1 cellular context compared by ENCODE assay signal in the genomic region with DNA sequence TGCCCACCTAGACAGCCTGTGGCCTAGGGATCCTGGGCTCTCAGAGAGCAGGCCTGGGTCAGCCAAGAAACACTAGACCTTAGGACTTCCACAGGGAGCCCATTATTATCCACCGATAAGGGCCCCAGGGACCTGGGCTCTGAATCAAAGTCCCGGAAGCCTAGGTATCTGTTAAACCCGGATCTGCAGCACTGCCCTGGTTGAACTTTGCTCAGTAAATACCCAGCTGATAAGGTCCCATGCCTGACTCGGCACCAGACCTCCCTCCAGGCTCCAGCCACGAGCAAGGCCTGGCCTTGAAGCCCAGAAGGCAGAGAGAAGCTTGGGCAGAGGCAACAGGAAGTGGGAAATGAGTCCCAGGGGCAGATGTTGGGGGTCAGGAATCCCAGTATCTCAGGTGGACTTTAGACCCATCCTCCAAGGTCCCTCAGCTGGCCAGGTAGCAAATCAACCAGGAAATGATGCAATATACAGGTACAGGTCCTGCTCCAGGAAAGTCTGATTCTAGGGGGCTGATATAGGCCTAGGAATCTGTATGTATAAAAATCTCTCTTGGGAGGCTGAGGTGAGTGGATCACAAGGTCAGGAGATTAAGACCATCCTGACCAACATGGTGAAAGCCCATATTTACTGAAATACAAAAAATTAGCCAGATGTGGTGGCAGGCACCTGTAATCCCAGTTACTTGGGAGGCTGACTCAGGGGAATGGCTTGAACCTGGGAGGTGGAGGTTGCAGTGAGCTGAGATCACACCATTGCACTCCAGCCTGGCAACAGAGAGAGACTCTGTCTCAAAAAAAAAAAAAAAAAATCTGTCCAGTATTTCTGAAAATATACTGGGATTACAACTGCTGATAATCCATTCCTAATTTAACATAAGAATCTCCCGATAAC.
TF ChIP-seq lines count a peak whose summit lies in the region.

No MANE protein-coding gene starts in this region.

TF ChIP-seq in HepG2, 621 proteins besides CTCF, POLR2A, EP300 and RAD21 (continued from another document and continues in another):
- TF ChIP-seq, protein P1, sequence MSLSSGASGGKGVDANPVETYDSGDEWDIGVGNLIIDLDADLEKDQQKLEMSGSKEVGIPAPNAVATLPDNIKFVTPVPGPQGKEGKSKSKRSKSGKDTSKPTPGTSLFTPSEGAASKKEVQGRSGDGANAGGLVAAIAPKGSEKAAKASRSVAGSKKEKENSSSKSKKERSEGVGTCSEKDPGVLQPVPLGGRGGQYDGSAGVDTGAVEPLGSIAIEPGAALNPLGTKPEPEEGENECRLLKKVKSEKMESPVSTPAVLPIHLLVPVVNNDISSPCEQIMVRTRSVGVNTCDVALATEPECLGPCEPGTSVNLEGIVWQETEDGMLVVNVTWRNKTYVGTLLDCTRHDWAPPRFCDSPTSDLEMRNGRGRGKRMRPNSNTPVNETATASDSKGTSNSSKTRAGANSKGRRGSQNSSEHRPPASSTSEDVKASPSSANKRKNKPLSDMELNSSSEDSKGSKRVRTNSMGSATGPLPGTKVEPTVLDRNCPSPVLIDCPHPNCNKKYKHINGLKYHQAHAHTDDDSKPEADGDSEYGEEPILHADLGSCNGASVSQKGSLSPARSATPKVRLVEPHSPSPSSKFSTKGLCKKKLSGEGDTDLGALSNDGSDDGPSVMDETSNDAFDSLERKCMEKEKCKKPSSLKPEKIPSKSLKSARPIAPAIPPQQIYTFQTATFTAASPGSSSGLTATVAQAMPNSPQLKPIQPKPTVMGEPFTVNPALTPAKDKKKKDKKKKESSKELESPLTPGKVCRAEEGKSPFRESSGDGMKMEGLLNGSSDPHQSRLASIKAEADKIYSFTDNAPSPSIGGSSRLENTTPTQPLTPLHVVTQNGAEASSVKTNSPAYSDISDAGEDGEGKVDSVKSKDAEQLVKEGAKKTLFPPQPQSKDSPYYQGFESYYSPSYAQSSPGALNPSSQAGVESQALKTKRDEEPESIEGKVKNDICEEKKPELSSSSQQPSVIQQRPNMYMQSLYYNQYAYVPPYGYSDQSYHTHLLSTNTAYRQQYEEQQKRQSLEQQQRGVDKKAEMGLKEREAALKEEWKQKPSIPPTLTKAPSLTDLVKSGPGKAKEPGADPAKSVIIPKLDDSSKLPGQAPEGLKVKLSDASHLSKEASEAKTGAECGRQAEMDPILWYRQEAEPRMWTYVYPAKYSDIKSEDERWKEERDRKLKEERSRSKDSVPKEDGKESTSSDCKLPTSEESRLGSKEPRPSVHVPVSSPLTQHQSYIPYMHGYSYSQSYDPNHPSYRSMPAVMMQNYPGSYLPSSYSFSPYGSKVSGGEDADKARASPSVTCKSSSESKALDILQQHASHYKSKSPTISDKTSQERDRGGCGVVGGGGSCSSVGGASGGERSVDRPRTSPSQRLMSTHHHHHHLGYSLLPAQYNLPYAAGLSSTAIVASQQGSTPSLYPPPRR (CRISPR knock-in tag; IDR thresholded peaks at IDR 0.05; ENCODE audit: borderline replicate concordance), result peak; percentile 97
- TF ChIP-seq, protein P2, sequence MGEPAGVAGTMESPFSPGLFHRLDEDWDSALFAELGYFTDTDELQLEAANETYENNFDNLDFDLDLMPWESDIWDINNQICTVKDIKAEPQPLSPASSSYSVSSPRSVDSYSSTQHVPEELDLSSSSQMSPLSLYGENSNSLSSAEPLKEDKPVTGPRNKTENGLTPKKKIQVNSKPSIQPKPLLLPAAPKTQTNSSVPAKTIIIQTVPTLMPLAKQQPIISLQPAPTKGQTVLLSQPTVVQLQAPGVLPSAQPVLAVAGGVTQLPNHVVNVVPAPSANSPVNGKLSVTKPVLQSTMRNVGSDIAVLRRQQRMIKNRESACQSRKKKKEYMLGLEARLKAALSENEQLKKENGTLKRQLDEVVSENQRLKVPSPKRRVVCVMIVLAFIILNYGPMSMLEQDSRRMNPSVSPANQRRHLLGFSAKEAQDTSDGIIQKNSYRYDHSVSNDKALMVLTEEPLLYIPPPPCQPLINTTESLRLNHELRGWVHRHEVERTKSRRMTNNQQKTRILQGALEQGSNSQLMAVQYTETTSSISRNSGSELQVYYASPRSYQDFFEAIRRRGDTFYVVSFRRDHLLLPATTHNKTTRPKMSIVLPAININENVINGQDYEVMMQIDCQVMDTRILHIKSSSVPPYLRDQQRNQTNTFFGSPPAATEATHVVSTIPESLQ (CRISPR knock-in tag; conservative IDR thresholded peaks at IDR 0.05), result no peak
- TF ChIP-seq ZNF605 (CRISPR knock-in tag; IDR thresholded peaks at IDR 0.05), result peak; percentile 96
- TF ChIP-seq, protein P3, sequence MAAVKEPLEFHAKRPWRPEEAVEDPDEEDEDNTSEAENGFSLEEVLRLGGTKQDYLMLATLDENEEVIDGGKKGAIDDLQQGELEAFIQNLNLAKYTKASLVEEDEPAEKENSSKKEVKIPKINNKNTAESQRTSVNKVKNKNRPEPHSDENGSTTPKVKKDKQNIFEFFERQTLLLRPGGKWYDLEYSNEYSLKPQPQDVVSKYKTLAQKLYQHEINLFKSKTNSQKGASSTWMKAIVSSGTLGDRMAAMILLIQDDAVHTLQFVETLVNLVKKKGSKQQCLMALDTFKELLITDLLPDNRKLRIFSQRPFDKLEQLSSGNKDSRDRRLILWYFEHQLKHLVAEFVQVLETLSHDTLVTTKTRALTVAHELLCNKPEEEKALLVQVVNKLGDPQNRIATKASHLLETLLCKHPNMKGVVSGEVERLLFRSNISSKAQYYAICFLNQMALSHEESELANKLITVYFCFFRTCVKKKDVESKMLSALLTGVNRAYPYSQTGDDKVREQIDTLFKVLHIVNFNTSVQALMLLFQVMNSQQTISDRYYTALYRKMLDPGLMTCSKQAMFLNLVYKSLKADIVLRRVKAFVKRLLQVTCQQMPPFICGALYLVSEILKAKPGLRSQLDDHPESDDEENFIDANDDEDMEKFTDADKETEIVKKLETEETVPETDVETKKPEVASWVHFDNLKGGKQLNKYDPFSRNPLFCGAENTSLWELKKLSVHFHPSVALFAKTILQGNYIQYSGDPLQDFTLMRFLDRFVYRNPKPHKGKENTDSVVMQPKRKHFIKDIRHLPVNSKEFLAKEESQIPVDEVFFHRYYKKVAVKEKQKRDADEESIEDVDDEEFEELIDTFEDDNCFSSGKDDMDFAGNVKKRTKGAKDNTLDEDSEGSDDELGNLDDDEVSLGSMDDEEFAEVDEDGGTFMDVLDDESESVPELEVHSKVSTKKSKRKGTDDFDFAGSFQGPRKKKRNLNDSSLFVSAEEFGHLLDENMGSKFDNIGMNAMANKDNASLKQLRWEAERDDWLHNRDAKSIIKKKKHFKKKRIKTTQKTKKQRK (IDR thresholded peaks at IDR 0.05; ENCODE audit: low read length), result no peak
- no peak for TF ChIP-seq ZNF75D (CRISPR knock-in tag; IDR thresholded peaks at IDR 0.05; ENCODE audit: borderline replicate concordance)
- peak; percentile 81; the same call in 1 of the 2 replicates for TF ChIP-seq KAT8 (CRISPR knock-in tag; IDR thresholded peaks at IDR 0.05)
- TF ChIP-seq ASH2L (IDR thresholded peaks at IDR 0.05; ENCODE audit: insufficient read length, low read depth, low read length), result peak; percentile 90
- TF ChIP-seq DNMT1 (CRISPR knock-in tag; IDR thresholded peaks at IDR 0.05), result peak; percentile 69; the same call in 1 of the 2 replicates
- TF ChIP-seq, protein P4, sequence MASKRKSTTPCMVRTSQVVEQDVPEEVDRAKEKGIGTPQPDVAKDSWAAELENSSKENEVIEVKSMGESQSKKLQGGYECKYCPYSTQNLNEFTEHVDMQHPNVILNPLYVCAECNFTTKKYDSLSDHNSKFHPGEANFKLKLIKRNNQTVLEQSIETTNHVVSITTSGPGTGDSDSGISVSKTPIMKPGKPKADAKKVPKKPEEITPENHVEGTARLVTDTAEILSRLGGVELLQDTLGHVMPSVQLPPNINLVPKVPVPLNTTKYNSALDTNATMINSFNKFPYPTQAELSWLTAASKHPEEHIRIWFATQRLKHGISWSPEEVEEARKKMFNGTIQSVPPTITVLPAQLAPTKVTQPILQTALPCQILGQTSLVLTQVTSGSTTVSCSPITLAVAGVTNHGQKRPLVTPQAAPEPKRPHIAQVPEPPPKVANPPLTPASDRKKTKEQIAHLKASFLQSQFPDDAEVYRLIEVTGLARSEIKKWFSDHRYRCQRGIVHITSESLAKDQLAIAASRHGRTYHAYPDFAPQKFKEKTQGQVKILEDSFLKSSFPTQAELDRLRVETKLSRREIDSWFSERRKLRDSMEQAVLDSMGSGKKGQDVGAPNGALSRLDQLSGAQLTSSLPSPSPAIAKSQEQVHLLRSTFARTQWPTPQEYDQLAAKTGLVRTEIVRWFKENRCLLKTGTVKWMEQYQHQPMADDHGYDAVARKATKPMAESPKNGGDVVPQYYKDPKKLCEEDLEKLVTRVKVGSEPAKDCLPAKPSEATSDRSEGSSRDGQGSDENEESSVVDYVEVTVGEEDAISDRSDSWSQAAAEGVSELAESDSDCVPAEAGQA (IDR thresholded peaks at IDR 0.05; ENCODE audit: low read depth), result no peak
- TF ChIP-seq, protein P4 (CRISPR knock-in tag; IDR thresholded peaks at IDR 0.05; ENCODE audit: borderline replicate concordance), result peak; percentile 92; the same call in 1 of the 2 replicates
- no peak for TF ChIP-seq NONO (IDR thresholded peaks at IDR 0.05)
- peak; percentile 89 for TF ChIP-seq NONO (CRISPR knock-in tag; conservative IDR thresholded peaks at IDR 0.05)
- 0 out of 2 replicates have a peak, but pooled peaks have one; percentile 83 for TF ChIP-seq ZNF672 (CRISPR knock-in tag; IDR thresholded peaks at IDR 0.05)
- TF ChIP-seq, protein P5, sequence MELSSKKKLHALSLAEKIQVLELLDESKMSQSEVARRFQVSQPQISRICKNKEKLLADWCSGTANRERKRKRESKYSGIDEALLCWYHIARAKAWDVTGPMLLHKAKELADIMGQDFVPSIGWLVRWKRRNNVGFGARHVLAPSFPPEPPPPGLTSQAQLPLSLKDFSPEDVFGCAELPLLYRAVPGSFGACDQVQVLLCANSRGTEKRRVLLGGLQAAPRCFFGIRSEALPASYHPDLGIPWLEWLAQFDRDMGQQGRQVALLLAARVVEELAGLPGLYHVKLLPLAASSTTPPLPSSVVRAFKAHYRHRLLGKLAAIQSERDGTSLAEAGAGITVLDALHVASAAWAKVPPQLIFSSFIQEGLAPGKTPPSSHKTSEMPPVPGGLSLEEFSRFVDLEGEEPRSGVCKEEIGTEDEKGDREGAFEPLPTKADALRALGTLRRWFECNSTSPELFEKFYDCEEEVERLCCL (CRISPR knock-in tag; IDR thresholded peaks at IDR 0.05; ENCODE audit: borderline replicate concordance), result peak; percentile 49; the same call in 1 of the 2 replicates
- no peak; the same call in 1 of the 2 replicates for TF ChIP-seq ZZZ3 (CRISPR knock-in tag; IDR thresholded peaks at IDR 0.05; ENCODE audit: borderline replicate concordance)
- peak; percentile 71 for TF ChIP-seq KMT2B (CRISPR knock-in tag; IDR thresholded peaks at IDR 0.05)
- peak; percentile 1; the same call in 1 of the 2 replicates for TF ChIP-seq KAT7 (CRISPR knock-in tag; IDR thresholded peaks at IDR 0.05; ENCODE audit: borderline replicate concordance)
- TF ChIP-seq ZNF644 (CRISPR knock-in tag; IDR thresholded peaks at IDR 0.05; ENCODE audit: low read depth), result peak; percentile 93
- TF ChIP-seq, protein P6, sequence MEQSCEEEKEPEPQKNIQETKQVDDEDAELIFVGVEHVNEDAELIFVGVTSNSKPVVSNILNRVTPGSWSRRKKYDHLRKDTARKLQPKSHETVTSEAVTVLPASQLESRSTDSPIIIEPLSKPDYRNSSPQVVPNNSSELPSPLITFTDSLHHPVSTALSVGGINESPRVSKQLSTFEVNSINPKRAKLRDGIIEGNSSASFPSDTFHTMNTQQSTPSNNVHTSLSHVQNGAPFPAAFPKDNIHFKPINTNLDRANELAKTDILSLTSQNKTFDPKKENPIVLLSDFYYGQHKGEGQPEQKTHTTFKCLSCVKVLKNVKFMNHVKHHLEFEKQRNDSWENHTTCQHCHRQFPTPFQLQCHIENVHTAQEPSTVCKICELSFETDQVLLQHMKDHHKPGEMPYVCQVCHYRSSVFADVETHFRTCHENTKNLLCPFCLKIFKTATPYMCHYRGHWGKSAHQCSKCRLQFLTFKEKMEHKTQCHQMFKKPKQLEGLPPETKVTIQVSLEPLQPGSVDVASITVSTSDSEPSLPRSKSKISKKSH (CRISPR knock-in tag; IDR thresholded peaks at IDR 0.05; ENCODE audit: borderline replicate concordance), result peak; percentile 84
- peak; percentile 68; the same call in 1 of the 3 replicates for TF ChIP-seq MXI1 (IDR thresholded peaks at IDR 0.05; ENCODE audit: borderline replicate concordance, low read depth, low read length)
- TF ChIP-seq HOXD1 (CRISPR knock-in tag; IDR thresholded peaks at IDR 0.05), result peak; percentile 95
- peak; percentile 95 for TF ChIP-seq TARDBP (CRISPR knock-in tag; IDR thresholded peaks at IDR 0.05)
- TF ChIP-seq ARNT (IDR thresholded peaks at IDR 0.05), result no peak
- TF ChIP-seq IRX3 (CRISPR knock-in tag; IDR thresholded peaks at IDR 0.05; ENCODE audit: borderline replicate concordance, low read depth), result no peak
- TF ChIP-seq RFX1 (IDR thresholded peaks at IDR 0.05), result no peak
- peak; percentile 70; the same call in 1 of the 2 replicates for TF ChIP-seq SP5 (CRISPR knock-in tag; IDR thresholded peaks at IDR 0.05; ENCODE audit: borderline replicate concordance, low read depth)
- TF ChIP-seq JUND (CRISPR knock-in tag; IDR thresholded peaks at IDR 0.05), result 0 out of 2 replicates have a peak, but pooled peaks have one; percentile 70
- peak; percentile 99 for TF ChIP-seq HNF4A (CRISPR knock-in tag; IDR thresholded peaks at IDR 0.05)
- TF ChIP-seq ZNF777 (CRISPR knock-in tag; IDR thresholded peaks at IDR 0.05), result 0 out of 2 replicates have a peak, but pooled peaks have one; percentile 22
- TF ChIP-seq U2AF2 (IDR thresholded peaks at IDR 0.05; ENCODE audit: low read depth, low read length), result no peak
- TF ChIP-seq, protein P7, sequence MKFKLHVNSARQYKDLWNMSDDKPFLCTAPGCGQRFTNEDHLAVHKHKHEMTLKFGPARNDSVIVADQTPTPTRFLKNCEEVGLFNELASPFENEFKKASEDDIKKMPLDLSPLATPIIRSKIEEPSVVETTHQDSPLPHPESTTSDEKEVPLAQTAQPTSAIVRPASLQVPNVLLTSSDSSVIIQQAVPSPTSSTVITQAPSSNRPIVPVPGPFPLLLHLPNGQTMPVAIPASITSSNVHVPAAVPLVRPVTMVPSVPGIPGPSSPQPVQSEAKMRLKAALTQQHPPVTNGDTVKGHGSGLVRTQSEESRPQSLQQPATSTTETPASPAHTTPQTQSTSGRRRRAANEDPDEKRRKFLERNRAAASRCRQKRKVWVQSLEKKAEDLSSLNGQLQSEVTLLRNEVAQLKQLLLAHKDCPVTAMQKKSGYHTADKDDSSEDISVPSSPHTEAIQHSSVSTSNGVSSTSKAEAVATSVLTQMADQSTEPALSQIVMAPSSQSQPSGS (CRISPR knock-in tag; IDR thresholded peaks at IDR 0.05), result peak; percentile 94
- TF ChIP-seq HNRNPLL (IDR thresholded peaks at IDR 0.05; ENCODE audit: low read depth, low read length, poor library complexity, severe bottlenecking), result no peak
- no peak for TF ChIP-seq RBM39 (IDR thresholded peaks at IDR 0.05; ENCODE audit: low read depth, low read length, poor library complexity, severe bottlenecking)
